In the genomic region with DNA sequence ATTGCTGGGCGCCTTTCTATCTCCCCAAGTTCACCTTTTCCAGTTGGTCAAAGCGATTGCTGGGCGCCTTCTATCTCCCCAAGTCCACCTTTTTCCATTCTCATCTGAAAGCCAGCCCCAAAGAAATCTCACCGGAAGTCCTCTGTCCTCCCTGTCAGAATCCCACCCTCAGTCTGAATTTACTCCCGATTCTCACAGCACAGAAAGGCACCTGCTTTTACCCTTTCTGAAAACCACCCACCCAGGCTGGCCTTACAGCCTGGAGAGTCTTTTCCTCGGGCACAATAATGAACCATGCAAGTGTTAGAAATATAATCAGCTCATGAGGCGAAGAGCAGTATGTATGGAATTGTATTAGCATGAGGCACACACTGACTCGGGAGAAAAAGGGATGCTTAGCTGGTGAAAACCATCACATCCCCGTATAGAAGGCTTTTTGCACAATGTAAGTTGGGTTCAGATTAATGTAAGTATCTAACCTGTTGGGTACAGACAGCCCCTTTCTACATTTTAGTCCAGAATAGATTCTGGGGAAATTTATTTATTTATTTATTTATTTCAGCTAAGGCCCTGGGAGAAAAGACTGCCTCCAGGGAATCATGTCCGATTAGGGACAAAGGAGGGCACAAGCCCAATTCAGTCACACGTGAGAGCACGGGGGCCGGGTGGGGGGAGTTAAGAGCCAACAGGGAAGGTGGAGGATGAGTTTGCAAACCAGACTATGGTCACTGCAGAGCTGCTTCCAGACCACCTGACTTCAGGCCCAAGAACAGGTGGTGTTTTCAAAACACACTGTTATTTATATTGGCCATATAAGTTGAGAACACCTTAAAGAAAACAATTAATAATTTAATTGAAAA, we compare ENCODE assay signal across 9 cellular contexts. TPM values are rescaled to one million over a fixed set of nuclear protein-coding genes. Genes with fewer than 3 reads are reported as not detected.
A peak's percentile ranks its signal among the peaks of the same experiment; 100 is the strongest.
DNase-seq lines count a peak whose midpoint lies in the region; ATAC-seq, FAIRE-seq and TF ChIP-seq lines count a peak whose summit lies in the region.
"Had no signal": no experiment of that assay in that cellular context is flagged by ENCODE, and none has a peak within 500 bp of the region (broad histone marks: within the 10 kb centered on the region; RNA-seq: fewer than 3 reads in every experiment).

No MANE protein-coding gene starts in this region.

- no peaks in the 10 kb centered on the region for H3K9me3 Mint-ChIP-seq in nephron progenitor cell

- no TSS peak for BruUV-seq in endothelial cell of umbilical vein (replicated peaks; lab: Mats Ljungman, UMichigan)

- dilution Hi-C loops in endothelial cell of umbilical vein (cut with MboI; ENCODE audit: extremely low pct_ligation_motif_present, low sequenced_read_pairs), result no loop called here

- no peaks in the 10 kb centered on the region for H3K9me3 ChIP-seq in AG04450 (ENCODE audit: control insufficient read depth, insufficient read depth, low read length)
- H3K9me3 ChIP-seq in endothelial cell of umbilical vein (replicated peaks; ENCODE audit: control insufficient read depth, insufficient read depth, low read length), result no peaks in the 10 kb centered on the region
- H3K9me3 ChIP-seq in mucosa of descending colon, result no peaks in the 10 kb centered on the region

- DNase-seq in AG04450 (ENCODE audit: low read depth, low spot score), result no peak
- DNase-seq in LNCaP clone FGC (ENCODE audit: low read depth), result no peak
- no peak for DNase-seq in endothelial cell of umbilical vein (ENCODE audit: low read depth, low spot score)
- DNase-seq in nephron progenitor cell, result no peak
- DNase-seq in occipital lobe (lab: John Stamatoyannopoulos, UW), result no peak
- no peak for DNase-seq in mucosa of descending colon
- no peak for DNase-seq in NCI-H187 treated with DMSO at 0.1 percent for 48 hours (lab: John Stamatoyannopoulos, UW)
- DNase-seq: stimulated activated CD8-positive, alpha-beta memory T cell treated with anti-CD3 and anti-CD28 coated beads, Interleukin-4, amount 100 ng/mL, for 48 hours had no signal

- H3K36me3 ChIP-seq in endothelial cell of umbilical vein (ENCODE audit: control insufficient read depth in 2 of 2, extremely low read depth in 1 of 2, insufficient read depth in 2 of 2, low read length in 2 of 2) (no peaks in the 10 kb centered on the region), mucosa of descending colon (ENCODE audit: low read depth) (no peaks in the 10 kb centered on the region)

- peaks cover 41% of the 10 kb centered on the region for H3K4me1 ChIP-seq in endothelial cell of umbilical vein (ENCODE audit: control insufficient read depth, extremely low read depth, insufficient read depth, low read length)
- H3K4me1 ChIP-seq in mucosa of descending colon (ENCODE audit: low read depth), result peaks cover 48% of the 10 kb centered on the region

- no peak overlapping the region for H3K9ac ChIP-seq in endothelial cell of umbilical vein (replicated peaks; ENCODE audit: extremely low read depth, insufficient read depth, low read length)

- peaks cover 32% of the 10 kb centered on the region for H3K4me1 Mint-ChIP-seq in nephron progenitor cell

- H3K4me2 ChIP-seq in endothelial cell of umbilical vein (ENCODE audit: insufficient read depth, low read length), result peak overlapping the region; percentile 64

- H3K27me3 Mint-ChIP-seq in nephron progenitor cell (ENCODE audit: low read depth, poor library complexity), result no peaks in the 10 kb centered on the region

- H3K79me2 ChIP-seq in endothelial cell of umbilical vein (ENCODE audit: control insufficient read depth, insufficient read depth, low read length), result peaks cover 81% of the 10 kb centered on the region

- peak overlapping the region; percentile 78 for H3K4me3 Mint-ChIP-seq in nephron progenitor cell

- TF ChIP-seq CTCF in AG04450 (IDR thresholded peaks at IDR 0.05; ENCODE audit: low read depth, low read length), result no peak
- TF ChIP-seq CTCF in LNCaP clone FGC (IDR thresholded peaks at IDR 0.05; ENCODE audit: control insufficient read depth, extremely low read depth, insufficient read depth), result no peak
- no peak for TF ChIP-seq CTCF in endothelial cell of umbilical vein (IDR thresholded peaks at IDR 0.05; ENCODE audit: extremely low read depth in 1 of 2, insufficient read depth in 1 of 2, low read depth in 1 of 2, low read length in 2 of 2)
- no peak for TF ChIP-seq CTCF in nephron progenitor cell (IDR thresholded peaks at IDR 0.05)
- no peak for TF ChIP-seq CTCF in mucosa of descending colon (IDR thresholded peaks at IDR 0.05)

- H2AFZ ChIP-seq in endothelial cell of umbilical vein (ENCODE audit: low read depth, low read length), result no peak overlapping the region

- H4K20me1 ChIP-seq in endothelial cell of umbilical vein (replicated peaks; ENCODE audit: control insufficient read depth, extremely low read depth, insufficient read depth, low read length), result no peaks in the 10 kb centered on the region

- intact Hi-C loops in endothelial cell of umbilical vein (cut with micrococcal nuclease) (no loop called here), mucosa of descending colon (cut with DNase I, micrococcal nuclease) (no loop called here)

- no peaks in the 10 kb centered on the region for H3K9me1 ChIP-seq in endothelial cell of umbilical vein (replicated peaks; ENCODE audit: control insufficient read depth, extremely low read depth, insufficient read depth, low read length)

- H3K27ac ChIP-seq in AG04450 (ENCODE audit: low read depth, low read length) (peak overlapping the region; percentile 75), endothelial cell of umbilical vein (ENCODE audit: insufficient read depth, low read depth, low read length) (peak overlapping the region; percentile 54)

- H3K4me3 ChIP-seq in AG04450 (ENCODE audit: low read depth, low read length) (no peak overlapping the region; the same call in 1 of the 2 replicates), LNCaP clone FGC (ENCODE audit: low read depth, low read length) (peak overlapping the region; percentile 64), endothelial cell of umbilical vein (replicated peaks in 1 of 3; ENCODE audit: insufficient read depth in 1 of 3, low read depth in 1 of 3, low read length in 3 of 3) (no peak overlapping the region), mucosa of descending colon (no peak overlapping the region)

- CTCF ChIA-PET in AG04450 (lab: Charles Lee) (interaction anchor here (0.5 to 7.4 kb wide), 4 partner anchors 127 to 519 kb away, joined by 5 to 55 read pairs (median 6); no protein-coding TSS in a partner anchor), endothelial cell of umbilical vein (lab: Charles Lee) (interaction anchor here (0.9 to 3.2 kb wide), 3 partner anchors 12 to 217 kb away, joined by 3 to 18 read pairs (median 3); no protein-coding TSS in a partner anchor)

- POLR2A ChIA-PET in AG04450 (lab: Yijun Ruan, JAX), result no interaction called here
- POLR2A ChIA-PET in endothelial cell of umbilical vein (lab: Charles Lee), result no interaction called here

- ATAC-seq in mucosa of descending colon (no peak), HG03442 (IDR thresholded peaks at IDR 0.05; ENCODE audit: unreplicated experiment) (no peak)

- H3K36me3 Mint-ChIP-seq in nephron progenitor cell (ENCODE audit: low read depth), result no peaks in the 10 kb centered on the region

- no peak for FAIRE-seq in endothelial cell of umbilical vein (lab: Jason Lieb, UNC)

- H3K27me3 ChIP-seq in AG04450 (ENCODE audit: control insufficient read depth, insufficient read depth, low read length), result no peaks in the 10 kb centered on the region
- H3K27me3 ChIP-seq in endothelial cell of umbilical vein (ENCODE audit: control insufficient read depth in 2 of 2, insufficient read depth in 2 of 2, low read length in 2 of 2), result no peaks in the 10 kb centered on the region

- peak overlapping the region; percentile 93 for H3K27ac Mint-ChIP-seq in nephron progenitor cell

- TF ChIP-seq POLR2A in endothelial cell of umbilical vein (IDR thresholded peaks at IDR 0.05; ENCODE audit: low read depth, low read length), result no peak

TF ChIP-seq in endothelial cell of umbilical vein, 7 proteins besides CTCF, POLR2A, EP300 and RAD21:
- TF ChIP-seq JUN (IDR thresholded peaks at IDR 0.05; ENCODE audit: borderline replicate concordance, insufficient read depth, insufficient read length, low read depth) (no peak), EZH2 (IDR thresholded peaks at IDR 0.05; ENCODE audit: borderline replicate concordance, low read depth, low read length, severe bottlenecking) (no peak), FOS (IDR thresholded peaks at IDR 0.05; ENCODE audit: borderline replicate concordance, insufficient read depth, low read length) (no peak), POLR2AphosphoS5 (IDR thresholded peaks at IDR 0.05; ENCODE audit: insufficient read depth, low read depth, low read length) (no peak), GATA2 (IDR thresholded peaks at IDR 0.05; ENCODE audit: insufficient read depth, insufficient read length, low read depth, low read length) (no peak), MYC (IDR thresholded peaks at IDR 0.05; ENCODE audit: low read depth, low read length) (no peak)
- TF ChIP-seq, protein P1, sequence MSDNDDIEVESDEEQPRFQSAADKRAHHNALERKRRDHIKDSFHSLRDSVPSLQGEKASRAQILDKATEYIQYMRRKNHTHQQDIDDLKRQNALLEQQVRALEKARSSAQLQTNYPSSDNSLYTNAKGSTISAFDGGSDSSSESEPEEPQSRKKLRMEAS (IDR thresholded peaks at IDR 0.05; ENCODE audit: insufficient read depth, insufficient read length), result no peak

RNA-seq across cellular contexts. Expression of a gene that starts 1.4 kb away (rescaled TPM):
- 3.3 and 4.2 TPM in 2 replicates for polyA plus RNA-seq in AG04450 (2011; rRNA removed)
- 11.1 and 12.1 TPM in 2 replicates for polyA minus RNA-seq in AG04450 (2011; rRNA and poly(A)+ RNA removed)
- 17.7 and 18.8 TPM in 2 replicates for total RNA-seq in endothelial cell of umbilical vein
- 3.0 and 3.7 TPM in 2 replicates for polyA plus RNA-seq in endothelial cell of umbilical vein
- 4.4 and 4.7 TPM in 2 replicates for polyA plus RNA-seq in endothelial cell of umbilical vein (2011; cell fraction: cytosol; rRNA removed)
- 10.3 and 10.5 TPM in 2 replicates for polyA plus RNA-seq in endothelial cell of umbilical vein (2011; cell fraction: nucleus; rRNA removed)
- 7.6 and 7.8 TPM in 2 replicates for polyA plus RNA-seq in endothelial cell of umbilical vein (2012)
- polyA minus RNA-seq in endothelial cell of umbilical vein, result 14.8 and 14.9 TPM in 2 replicates
- 11.3 TPM for polyA minus RNA-seq in endothelial cell of umbilical vein (2011; cell fraction: cytosol; rRNA and poly(A)+ RNA removed)
- polyA minus RNA-seq in endothelial cell of umbilical vein (2011; cell fraction: nucleus; rRNA and poly(A)+ RNA removed), result 24.3 and 25.1 TPM in 2 replicates
- 2.3 TPM for total RNA-seq in occipital lobe
- total RNA-seq in mucosa of descending colon, result 10 to 100 TPM; 13.8 to 36.0 (median 15.5) TPM
